Comparison of ENCODE assay signal across 21 cellular contexts in genomic region chr1:220892997-220893700, GRCh38. TPM values are rescaled to one million over a fixed set of nuclear protein-coding genes. Genes with fewer than 3 reads are reported as not detected.
DNase-seq lines count a peak whose midpoint lies in the region; ATAC-seq and TF ChIP-seq lines count a peak whose summit lies in the region.
"Had no signal": no experiment of that assay in that cellular context is flagged by ENCODE, and none has a peak within 500 bp of the region (broad histone marks: within the 10 kb centered on the region; RNA-seq: fewer than 3 reads in every experiment).

No MANE protein-coding gene starts in this region.

- H3K36me3 ChIP-seq in stomach = no peaks in the 10 kb centered on the region
- H3K36me3 ChIP-seq: breast epithelium, Peyer's patch, SJSA1, suprapubic skin had no signal

- no peak overlapping the region for H3K27ac Mint-ChIP-seq in dendritic cell treated with granulocyte-macrophage colony-stimulating factor and Interleukin-4, amounts not matched to agents 40 ng/mL and 50 ng/mL, for 4 days
- no peak overlapping the region for H3K27ac Mint-ChIP-seq in nephron
- H3K27ac Mint-ChIP-seq: CD8-positive, alpha-beta T cell had no signal

- TF ChIP-seq CTCF in nephron (IDR thresholded peaks at IDR 0.05; ENCODE audit: unreplicated experiment in 3 of 3) = no peak
- no peak for TF ChIP-seq CTCF in stomach (IDR thresholded peaks at IDR 0.05)

- no peak for TF ChIP-seq POLR2A in stomach (IDR thresholded peaks at IDR 0.05)

- no peaks in the 10 kb centered on the region for H3K9me3 Mint-ChIP-seq in dendritic cell treated with granulocyte-macrophage colony-stimulating factor and Interleukin-4, amounts not matched to agents 40 ng/mL and 50 ng/mL, for 4 days
- peaks cover 19% of the 10 kb centered on the region for H3K9me3 Mint-ChIP-seq in nephron

- no peak for ATAC-seq in SK-N-SH treated with all-trans-retinoic acid at 6 μM for 48 hours
- ATAC-seq: CD8-positive, alpha-beta T cell had no signal

- H3K4me3 Mint-ChIP-seq in dendritic cell treated with granulocyte-macrophage colony-stimulating factor and Interleukin-4, amounts not matched to agents 40 ng/mL and 50 ng/mL, for 4 days = peak overlapping the region; percentile 49
- peak overlapping the region; percentile 31 to 79 (median 74) for H3K4me3 Mint-ChIP-seq in nephron
- H3K4me3 Mint-ChIP-seq: CD8-positive, alpha-beta T cell had no signal

- H3K27me3 ChIP-seq in stomach = peaks cover 54 to 94% (median 81%) of the 10 kb centered on the region in 3 donors
- H3K27me3 ChIP-seq: SJSA1 had no signal

- peaks cover 45% of the 10 kb centered on the region for H3K4me1 Mint-ChIP-seq in dendritic cell treated with granulocyte-macrophage colony-stimulating factor and Interleukin-4, amounts not matched to agents 40 ng/mL and 50 ng/mL, for 4 days (ENCODE audit: low read depth)
- peaks cover 25% of the 10 kb centered on the region for H3K4me1 Mint-ChIP-seq in nephron

- no peak for TF ChIP-seq EP300 in stomach (IDR thresholded peaks at IDR 0.05)

- peak overlapping the region in 3 of 4 donors; percentile 27 to 47 (median 45) for H3K4me3 ChIP-seq in stomach
- H3K4me3 ChIP-seq: SJSA1 had no signal

- no peak overlapping the region for H3K27ac ChIP-seq in stomach
- H3K27ac ChIP-seq in caudate nucleus (ENCODE audit: low read depth, low read length) = no peak overlapping the region
- H3K27ac ChIP-seq: breast epithelium, parathyroid adenoma, SJSA1, suprapubic skin had no signal

- peaks cover 0 to 5% (median 0%) of the 10 kb centered on the region in 4 donors for H3K9me3 ChIP-seq in stomach
- H3K9me3 ChIP-seq: breast epithelium, suprapubic skin had no signal

- 17 to 29% (median 23%) methylated on average over 18 of the region's 18 CpGs for WGBS in stomach, 5 donors

- H3K27me3 Mint-ChIP-seq in dendritic cell treated with granulocyte-macrophage colony-stimulating factor and Interleukin-4, amounts not matched to agents 40 ng/mL and 50 ng/mL, for 4 days = peaks cover 91% of the 10 kb centered on the region
- H3K27me3 Mint-ChIP-seq in nephron (ENCODE audit: low read depth) = peaks cover 100% of the 10 kb centered on the region

- no peaks in the 10 kb centered on the region for H3K36me3 Mint-ChIP-seq in dendritic cell treated with granulocyte-macrophage colony-stimulating factor and Interleukin-4, amounts not matched to agents 40 ng/mL and 50 ng/mL, for 4 days (ENCODE audit: low read depth)
- no peaks in the 10 kb centered on the region for H3K36me3 Mint-ChIP-seq in nephron (ENCODE audit: low read depth)
- H3K36me3 Mint-ChIP-seq: CD8-positive, alpha-beta T cell had no signal

- intact Hi-C loops in dendritic cell treated with granulocyte-macrophage colony-stimulating factor and Interleukin-4, amounts not matched to agents 40 ng/mL and 50 ng/mL, for 4 days (cut with micrococcal nuclease) = no loop called here
- intact Hi-C loops in stomach (cut with DNase I; ENCODE audit: low total_unique reads) = no loop called here

- peak; percentile 21 for DNase-seq in NCI-H2171 treated with DMSO at 0.1 percent for 48 hours (lab: John Stamatoyannopoulos, UW)
- no peak for DNase-seq in NCI-H2171 (lab: John Stamatoyannopoulos, UW)
- DNase-seq in stomach = no peak
- no peak for DNase-seq in putamen (ENCODE audit: low spot score)
- no peak for DNase-seq in caudate nucleus (lab: John Stamatoyannopoulos, UW)
- DNase-seq: activated CD4-positive, alpha-beta T cell treated with anti-CD3 and anti-CD28 coated beads for 4 hours; activated CD8-positive, alpha-beta memory T cell treated with anti-CD3 and anti-CD28 coated beads for 24 hours; activated T-cell treated with anti-CD3 and anti-CD28 coated beads, Interleukin-2, amount 50 U/mL, for 1 hour; CD8-positive, alpha-beta T cell; cortex of kidney; DMS153; NCI-H1694 treated with DMSO at 0.1 percent for 48 hours; NCI-H526; Peyer's patch had no signal

- H3K4me1 ChIP-seq in stomach = peaks cover 7 to 38% (median 14%) of the 10 kb centered on the region in 4 donors
- H3K4me1 ChIP-seq: parathyroid adenoma, SJSA1 had no signal

TF ChIP-seq in SK-N-SH treated with all-trans-retinoic acid at 6 μM for 48 hours, 23 proteins besides CTCF, POLR2A, EP300 and RAD21:
- TF ChIP-seq CREB5 (CRISPR knock-in tag; IDR thresholded peaks at IDR 0.05; ENCODE audit: low read depth) (no peak), TSHZ2 (CRISPR knock-in tag; IDR thresholded peaks at IDR 0.05) (no peak), ARNTL (CRISPR knock-in tag; IDR thresholded peaks at IDR 0.05; ENCODE audit: borderline replicate concordance, low read depth) (no peak), TCF4 (CRISPR knock-in tag; IDR thresholded peaks at IDR 0.05; ENCODE audit: borderline replicate concordance) (no peak), TOX (CRISPR knock-in tag; IDR thresholded peaks at IDR 0.05; ENCODE audit: borderline replicate concordance) (no peak), ISL1 (CRISPR knock-in tag; IDR thresholded peaks at IDR 0.05) (no peak), ZFP3 (CRISPR knock-in tag; IDR thresholded peaks at IDR 0.05) (no peak), ZNF8 (CRISPR knock-in tag; IDR thresholded peaks at IDR 0.05) (no peak), PPARA (CRISPR knock-in tag; IDR thresholded peaks at IDR 0.05; ENCODE audit: borderline replicate concordance) (no peak), POU6F1 (CRISPR knock-in tag; IDR thresholded peaks at IDR 0.05; ENCODE audit: borderline replicate concordance, low read depth) (no peak), ZNF70 (CRISPR knock-in tag; IDR thresholded peaks at IDR 0.05) (no peak), OSR1 (CRISPR knock-in tag; IDR thresholded peaks at IDR 0.05) (no peak), ZC3H10 (CRISPR knock-in tag; IDR thresholded peaks at IDR 0.05) (no peak), SNAI2 (CRISPR knock-in tag; IDR thresholded peaks at IDR 0.05) (no peak), CSDC2 (CRISPR knock-in tag; IDR thresholded peaks at IDR 0.05) (no peak), RARB (CRISPR knock-in tag; IDR thresholded peaks at IDR 0.05) (no peak), GLIS3 (CRISPR knock-in tag; IDR thresholded peaks at IDR 0.05) (no peak), ZFP30 (CRISPR knock-in tag; IDR thresholded peaks at IDR 0.05) (no peak)

RNA-seq across cellular contexts. Expression of gene HLX, which starts 13.9 kb away (rescaled TPM):
- total RNA-seq in stomach = 10 to 100 TPM in 2 of 5 donors, 1 to 10 TPM in 1, under 1 TPM in 2; 0.43 to 38.5 (median 6.1) TPM
- polyA plus RNA-seq in stomach = 1 to 10 TPM; 1.7 to 4.7 (median 2.7) TPM
- total RNA-seq: CD8-positive, alpha-beta T cell had no signal
